In genomic region chr2:217792611-217793527, GRCh38 we compare ENCODE assay signal across 1 cellular context.
TF ChIP-seq lines count a peak whose summit lies in the region.

No MANE protein-coding gene starts in this region.

TF ChIP-seq in HepG2, 621 proteins besides CTCF, POLR2A, EP300 and RAD21 (continued from another document):
- no peak for TF ChIP-seq ZFP91 (CRISPR knock-in tag; IDR thresholded peaks at IDR 0.05; ENCODE audit: borderline replicate concordance)
- peak; percentile 89 for TF ChIP-seq ZNF768 (CRISPR knock-in tag; IDR thresholded peaks at IDR 0.05)
- TF ChIP-seq, protein P1, sequence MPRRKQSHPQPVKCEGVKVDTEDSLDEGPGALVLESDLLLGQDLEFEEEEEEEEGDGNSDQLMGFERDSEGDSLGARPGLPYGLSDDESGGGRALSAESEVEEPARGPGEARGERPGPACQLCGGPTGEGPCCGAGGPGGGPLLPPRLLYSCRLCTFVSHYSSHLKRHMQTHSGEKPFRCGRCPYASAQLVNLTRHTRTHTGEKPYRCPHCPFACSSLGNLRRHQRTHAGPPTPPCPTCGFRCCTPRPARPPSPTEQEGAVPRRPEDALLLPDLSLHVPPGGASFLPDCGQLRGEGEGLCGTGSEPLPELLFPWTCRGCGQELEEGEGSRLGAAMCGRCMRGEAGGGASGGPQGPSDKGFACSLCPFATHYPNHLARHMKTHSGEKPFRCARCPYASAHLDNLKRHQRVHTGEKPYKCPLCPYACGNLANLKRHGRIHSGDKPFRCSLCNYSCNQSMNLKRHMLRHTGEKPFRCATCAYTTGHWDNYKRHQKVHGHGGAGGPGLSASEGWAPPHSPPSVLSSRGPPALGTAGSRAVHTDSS (CRISPR knock-in tag; conservative IDR thresholded peaks at IDR 0.05) = no peak
- TF ChIP-seq, protein P2, sequence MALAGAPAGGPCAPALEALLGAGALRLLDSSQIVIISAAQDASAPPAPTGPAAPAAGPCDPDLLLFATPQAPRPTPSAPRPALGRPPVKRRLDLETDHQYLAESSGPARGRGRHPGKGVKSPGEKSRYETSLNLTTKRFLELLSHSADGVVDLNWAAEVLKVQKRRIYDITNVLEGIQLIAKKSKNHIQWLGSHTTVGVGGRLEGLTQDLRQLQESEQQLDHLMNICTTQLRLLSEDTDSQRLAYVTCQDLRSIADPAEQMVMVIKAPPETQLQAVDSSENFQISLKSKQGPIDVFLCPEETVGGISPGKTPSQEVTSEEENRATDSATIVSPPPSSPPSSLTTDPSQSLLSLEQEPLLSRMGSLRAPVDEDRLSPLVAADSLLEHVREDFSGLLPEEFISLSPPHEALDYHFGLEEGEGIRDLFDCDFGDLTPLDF (CRISPR knock-in tag; IDR thresholded peaks at IDR 0.05) = no peak
- peak; percentile 97 for TF ChIP-seq ZMYM3 (CRISPR knock-in tag; IDR thresholded peaks at IDR 0.05)
- TF ChIP-seq PREB (CRISPR knock-in tag; IDR thresholded peaks at IDR 0.05) = no peak
- TF ChIP-seq SKIL (CRISPR knock-in tag; IDR thresholded peaks at IDR 0.05; ENCODE audit: borderline replicate concordance) = peak; percentile 41; the same call in 1 of the 2 replicates
- TF ChIP-seq ZNF530 (CRISPR knock-in tag; IDR thresholded peaks at IDR 0.05; ENCODE audit: low read depth) = no peak
- no peak for TF ChIP-seq ZNF20 (CRISPR knock-in tag; IDR thresholded peaks at IDR 0.05)
- TF ChIP-seq MYPOP (CRISPR knock-in tag; IDR thresholded peaks at IDR 0.05) = no peak
- TF ChIP-seq PPARG (CRISPR knock-in tag; conservative IDR thresholded peaks at IDR 0.05) = peak; percentile 86
- TF ChIP-seq, protein P3, sequence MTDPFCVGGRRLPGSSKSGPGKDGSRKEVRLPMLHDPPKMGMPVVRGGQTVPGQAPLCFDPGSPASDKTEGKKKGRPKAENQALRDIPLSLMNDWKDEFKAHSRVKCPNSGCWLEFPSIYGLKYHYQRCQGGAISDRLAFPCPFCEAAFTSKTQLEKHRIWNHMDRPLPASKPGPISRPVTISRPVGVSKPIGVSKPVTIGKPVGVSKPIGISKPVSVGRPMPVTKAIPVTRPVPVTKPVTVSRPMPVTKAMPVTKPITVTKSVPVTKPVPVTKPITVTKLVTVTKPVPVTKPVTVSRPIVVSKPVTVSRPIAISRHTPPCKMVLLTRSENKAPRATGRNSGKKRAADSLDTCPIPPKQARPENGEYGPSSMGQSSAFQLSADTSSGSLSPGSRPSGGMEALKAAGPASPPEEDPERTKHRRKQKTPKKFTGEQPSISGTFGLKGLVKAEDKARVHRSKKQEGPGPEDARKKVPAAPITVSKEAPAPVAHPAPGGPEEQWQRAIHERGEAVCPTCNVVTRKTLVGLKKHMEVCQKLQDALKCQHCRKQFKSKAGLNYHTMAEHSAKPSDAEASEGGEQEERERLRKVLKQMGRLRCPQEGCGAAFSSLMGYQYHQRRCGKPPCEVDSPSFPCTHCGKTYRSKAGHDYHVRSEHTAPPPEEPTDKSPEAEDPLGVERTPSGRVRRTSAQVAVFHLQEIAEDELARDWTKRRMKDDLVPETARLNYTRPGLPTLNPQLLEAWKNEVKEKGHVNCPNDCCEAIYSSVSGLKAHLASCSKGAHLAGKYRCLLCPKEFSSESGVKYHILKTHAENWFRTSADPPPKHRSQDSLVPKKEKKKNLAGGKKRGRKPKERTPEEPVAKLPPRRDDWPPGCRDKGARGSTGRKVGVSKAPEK (CRISPR knock-in tag; IDR thresholded peaks at IDR 0.05; ENCODE audit: borderline replicate concordance) = no peak
- no peak for TF ChIP-seq CENPT (CRISPR knock-in tag; IDR thresholded peaks at IDR 0.05; ENCODE audit: low read depth)
- no peak for TF ChIP-seq STAT5B (CRISPR knock-in tag; IDR thresholded peaks at IDR 0.05)
- no peak for TF ChIP-seq CREB3 (CRISPR knock-in tag; IDR thresholded peaks at IDR 0.05)
- TF ChIP-seq PAXIP1 (CRISPR knock-in tag; conservative IDR thresholded peaks at IDR 0.05) = peak; percentile 47
- no peak for TF ChIP-seq ZNF773 (CRISPR knock-in tag; IDR thresholded peaks at IDR 0.05; ENCODE audit: borderline replicate concordance)
- no peak for TF ChIP-seq CHD2 (IDR thresholded peaks at IDR 0.05; ENCODE audit: low read depth, low read length)
- TF ChIP-seq SALL1 (CRISPR knock-in tag; IDR thresholded peaks at IDR 0.05) = peak; percentile 4
- TF ChIP-seq, protein P4, sequence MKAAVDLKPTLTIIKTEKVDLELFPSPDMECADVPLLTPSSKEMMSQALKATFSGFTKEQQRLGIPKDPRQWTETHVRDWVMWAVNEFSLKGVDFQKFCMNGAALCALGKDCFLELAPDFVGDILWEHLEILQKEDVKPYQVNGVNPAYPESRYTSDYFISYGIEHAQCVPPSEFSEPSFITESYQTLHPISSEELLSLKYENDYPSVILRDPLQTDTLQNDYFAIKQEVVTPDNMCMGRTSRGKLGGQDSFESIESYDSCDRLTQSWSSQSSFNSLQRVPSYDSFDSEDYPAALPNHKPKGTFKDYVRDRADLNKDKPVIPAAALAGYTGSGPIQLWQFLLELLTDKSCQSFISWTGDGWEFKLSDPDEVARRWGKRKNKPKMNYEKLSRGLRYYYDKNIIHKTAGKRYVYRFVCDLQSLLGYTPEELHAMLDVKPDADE (CRISPR knock-in tag; IDR thresholded peaks at IDR 0.05) = no peak
- no peak for TF ChIP-seq NCOA1 (CRISPR knock-in tag; IDR thresholded peaks at IDR 0.05)
- TF ChIP-seq SMAD9 (CRISPR knock-in tag; IDR thresholded peaks at IDR 0.05) = no peak
- no peak for TF ChIP-seq STAG1 (CRISPR knock-in tag; IDR thresholded peaks at IDR 0.05)
- no peak for TF ChIP-seq ZNF558 (CRISPR knock-in tag; IDR thresholded peaks at IDR 0.05; ENCODE audit: borderline replicate concordance)
- TF ChIP-seq THYN1 (CRISPR knock-in tag; IDR thresholded peaks at IDR 0.05; ENCODE audit: borderline replicate concordance, low read depth) = no peak
- peak; percentile 20 for TF ChIP-seq HNRNPK (IDR thresholded peaks at IDR 0.05; ENCODE audit: low read depth, low read length, poor library complexity, severe bottlenecking)
- TF ChIP-seq NFKB2 (CRISPR knock-in tag; IDR thresholded peaks at IDR 0.05; ENCODE audit: borderline replicate concordance) = no peak
- no peak for TF ChIP-seq PHB2 (IDR thresholded peaks at IDR 0.05; ENCODE audit: partially characterized antibody)
- no peak for TF ChIP-seq ZNF564 (CRISPR knock-in tag; IDR thresholded peaks at IDR 0.05)
- TF ChIP-seq MAF1 (CRISPR knock-in tag; IDR thresholded peaks at IDR 0.05; ENCODE audit: borderline replicate concordance) = no peak
- no peak for TF ChIP-seq ZNF644 (CRISPR knock-in tag; IDR thresholded peaks at IDR 0.05; ENCODE audit: low read depth)
- TF ChIP-seq, protein P5, sequence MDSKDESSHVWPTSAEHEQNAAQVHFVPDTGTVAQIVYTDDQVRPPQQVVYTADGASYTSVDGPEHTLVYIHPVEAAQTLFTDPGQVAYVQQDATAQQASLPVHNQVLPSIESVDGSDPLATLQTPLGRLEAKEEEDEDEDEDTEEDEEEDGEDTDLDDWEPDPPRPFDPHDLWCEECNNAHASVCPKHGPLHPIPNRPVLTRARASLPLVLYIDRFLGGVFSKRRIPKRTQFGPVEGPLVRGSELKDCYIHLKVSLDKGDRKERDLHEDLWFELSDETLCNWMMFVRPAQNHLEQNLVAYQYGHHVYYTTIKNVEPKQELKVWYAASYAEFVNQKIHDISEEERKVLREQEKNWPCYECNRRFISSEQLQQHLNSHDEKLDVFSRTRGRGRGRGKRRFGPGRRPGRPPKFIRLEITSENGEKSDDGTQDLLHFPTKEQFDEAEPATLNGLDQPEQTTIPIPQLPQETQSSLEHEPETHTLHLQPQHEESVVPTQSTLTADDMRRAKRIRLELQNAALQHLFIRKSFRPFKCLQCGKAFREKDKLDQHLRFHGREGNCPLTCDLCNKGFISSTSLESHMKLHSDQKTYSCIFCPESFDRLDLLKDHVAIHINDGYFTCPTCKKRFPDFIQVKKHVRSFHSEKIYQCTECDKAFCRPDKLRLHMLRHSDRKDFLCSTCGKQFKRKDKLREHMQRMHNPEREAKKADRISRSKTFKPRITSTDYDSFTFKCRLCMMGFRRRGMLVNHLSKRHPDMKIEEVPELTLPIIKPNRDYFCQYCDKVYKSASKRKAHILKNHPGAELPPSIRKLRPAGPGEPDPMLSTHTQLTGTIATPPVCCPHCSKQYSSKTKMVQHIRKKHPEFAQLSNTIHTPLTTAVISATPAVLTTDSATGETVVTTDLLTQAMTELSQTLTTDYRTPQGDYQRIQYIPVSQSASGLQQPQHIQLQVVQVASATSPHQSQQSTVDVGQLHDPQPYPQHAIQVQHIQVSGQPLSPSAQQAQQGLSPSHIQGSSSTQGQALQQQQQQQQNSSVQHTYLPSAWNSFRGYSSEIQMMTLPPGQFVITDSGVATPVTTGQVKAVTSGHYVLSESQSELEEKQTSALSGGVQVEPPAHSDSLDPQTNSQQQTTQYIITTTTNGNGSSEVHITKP (CRISPR knock-in tag; IDR thresholded peaks at IDR 0.05; ENCODE audit: low read depth) = no peak
- no peak for TF ChIP-seq RFX1 (IDR thresholded peaks at IDR 0.05)
- TF ChIP-seq FOXP1 (IDR thresholded peaks at IDR 0.05) = no peak
- TF ChIP-seq FOXP1 (CRISPR knock-in tag; IDR thresholded peaks at IDR 0.05) = no peak
